ENCODE assay signal across 8 cellular contexts in genomic region chr1:113389356-113389952, GRCh38. TPM values are rescaled to one million over a fixed set of nuclear protein-coding genes. Genes with fewer than 3 reads are reported as not detected.
DNase-seq lines count a peak whose midpoint lies in the region; ATAC-seq and TF ChIP-seq lines count a peak whose summit lies in the region.

No MANE protein-coding gene starts in this region.

- no peak for TF ChIP-seq RAD21 in IMR-90 (IDR thresholded peaks at IDR 0.05; ENCODE audit: low read length)

- no peak for DNase-seq in A673 (ENCODE audit: low spot score)
- DNase-seq in IMR-90, result no peak
- DNase-seq in brain microvascular endothelial cell, result no peak
- DNase-seq in NCI-H2227 treated with DMSO at 0.1 percent for 48 hours (lab: John Stamatoyannopoulos, UW), result no peak
- no peak for DNase-seq in DMS153 treated with DMSO at 0.1 percent for 48 hours (lab: John Stamatoyannopoulos, UW; ENCODE audit: unreplicated experiment)

- ATAC-seq in IMR-90 (ENCODE audit: low read depth) (peak; percentile 0; the same call in 1 of the 2 replicates), HG03097 (IDR thresholded peaks at IDR 0.05; ENCODE audit: low FRiP score, unreplicated experiment) (no peak), GM18907 (IDR thresholded peaks at IDR 0.05; ENCODE audit: unreplicated experiment) (no peak)

- WGBS in IMR-90 (ENCODE audit: extremely low coverage in 2 of 2, insufficient read length in 1 of 2), 2 experiments, result 4% methylated on average over 5 of the region's 13 CpGs; no CpG with 5 or more reads in 1 of the 2 experiments

- H3K56ac ChIP-seq in IMR-90 (ENCODE audit: extremely low read depth, insufficient read depth, low read length), result peak overlapping the region; percentile 49; the same call in 1 of the 2 replicates

- peaks cover 12 to 13% of the 10 kb centered on the region in 2 experiments for H3K79me1 ChIP-seq in IMR-90 (ENCODE audit: low read depth in 1 of 2, low read length in 2 of 2)

- no peak overlapping the region for H2AK5ac ChIP-seq in IMR-90 (ENCODE audit: low read depth, low read length)

- peak overlapping the region; percentile 4 for H2BK5ac ChIP-seq in IMR-90 (ENCODE audit: low read depth, low read length, poor library complexity, severe bottlenecking)

- no peak overlapping the region; the same call in 1 of the 2 replicates for H2BK120ac ChIP-seq in IMR-90 (ENCODE audit: low read depth, low read length)

- POLR2A ChIA-PET in A673 (lab: Charles Lee; ENCODE audit: low non-redundant PET), result no interaction called here
- POLR2A ChIA-PET in IMR-90 (lab: Charles Lee; ENCODE audit: unreplicated experiment), result no interaction called here

- CTCF ChIA-PET in A673 (lab: Charles Lee) (no interaction called here), IMR-90 (lab: Yijun Ruan, JAX) (interaction anchor here (0.7 to 1.3 kb wide), 2 partner anchors 51 to 129 kb away, joined by 3 to 4 read pairs; no protein-coding TSS in a partner anchor)

- H4K5ac ChIP-seq in IMR-90 (ENCODE audit: low read depth, low read length), result no peak overlapping the region

- H3K9me3 ChIP-seq in A673 (ENCODE audit: low read depth, low read length, poor library complexity, severe bottlenecking), result no peaks in the 10 kb centered on the region
- peaks cover 2% of the 10 kb centered on the region; the same call in 1 of the 2 replicates for H3K9me3 ChIP-seq in IMR-90 (ENCODE audit: control insufficient read depth, insufficient read depth, low read length)
- H3K9me3 ChIP-seq in mononuclear cell (ENCODE audit: low read depth, low read length), result no peaks in the 10 kb centered on the region

- H3K23ac ChIP-seq in IMR-90 (ENCODE audit: low read depth, low read length), result peak overlapping the region; percentile 82

- H3K14ac ChIP-seq in IMR-90 (replicated peaks; ENCODE audit: low read depth, low read length), result peak overlapping the region; percentile 70; the same call in 1 of the 2 replicates

- H3K4me1 ChIP-seq in A673 (ENCODE audit: insufficient read depth, low read length, poor library complexity, severe bottlenecking) (peaks cover 8% of the 10 kb centered on the region), IMR-90 (ENCODE audit: control insufficient read depth, insufficient read depth, low read length) (peaks cover 6% of the 10 kb centered on the region), mononuclear cell (ENCODE audit: insufficient read depth, low read length) (peaks cover 19% of the 10 kb centered on the region)

- H2BK20ac ChIP-seq in IMR-90 (ENCODE audit: low read depth, low read length), result no peak overlapping the region

- no peak for TF ChIP-seq CTCF in A673 (conservative IDR thresholded peaks at IDR 0.05; ENCODE audit: low read depth, low read length)
- no peak for TF ChIP-seq CTCF in IMR-90 (conservative IDR thresholded peaks at IDR 0.05; ENCODE audit: low read depth, low read length)
- no peak for TF ChIP-seq CTCF in brain microvascular endothelial cell (IDR thresholded peaks at IDR 0.05; ENCODE audit: low read depth, low read length, missing control alignments)

- H3K36me3 ChIP-seq in A673 (ENCODE audit: insufficient read depth, low read length, poor library complexity, severe bottlenecking), result no peaks in the 10 kb centered on the region
- H3K36me3 ChIP-seq in IMR-90 (ENCODE audit: control insufficient read depth, insufficient read depth, low read length), result no peaks in the 10 kb centered on the region
- H3K36me3 ChIP-seq in brain microvascular endothelial cell (replicated peaks), result no peaks in the 10 kb centered on the region

- no peak overlapping the region for H2AK9ac ChIP-seq in IMR-90 (replicated peaks; ENCODE audit: low read depth, low read length, poor library complexity)

- peak overlapping the region; percentile 88 for H3K4me3 ChIP-seq in A673 (ENCODE audit: low read depth, low read length, poor library complexity, severe bottlenecking)
- peak overlapping the region; percentile 72 for H3K4me3 ChIP-seq in IMR-90 (ENCODE audit: insufficient read depth, low read depth, low read length)
- peak overlapping the region; percentile 66 for H3K4me3 ChIP-seq in brain microvascular endothelial cell (ENCODE audit: low read depth, low read length)
- peak overlapping the region; percentile 77 for H3K4me3 ChIP-seq in mononuclear cell (ENCODE audit: low read length)

- H3K9ac ChIP-seq in IMR-90 (ENCODE audit: low read depth, low read length), result peak overlapping the region; percentile 48

- peaks cover 33% of the 10 kb centered on the region for H3K27me3 ChIP-seq in A673 (replicated peaks; ENCODE audit: insufficient read depth, low read depth, low read length, poor library complexity)
- no peaks in the 10 kb centered on the region for H3K27me3 ChIP-seq in IMR-90 (ENCODE audit: control insufficient read depth, insufficient read depth, low read length)
- H3K27me3 ChIP-seq in brain microvascular endothelial cell (replicated peaks), result no peaks in the 10 kb centered on the region
- H3K27me3 ChIP-seq in mononuclear cell (ENCODE audit: insufficient read depth, low read length), result peaks cover 41% of the 10 kb centered on the region

- H3K9me1 ChIP-seq in IMR-90 (ENCODE audit: insufficient read depth, low read length), result no peaks in the 10 kb centered on the region

- H4K91ac ChIP-seq in IMR-90 (ENCODE audit: insufficient read depth, low read depth, low read length), result no peak overlapping the region

- H3K27ac ChIP-seq in A673 (ENCODE audit: low read depth, low read length, poor library complexity, severe bottlenecking) (no peak overlapping the region), IMR-90 (ENCODE audit: insufficient read depth, low read length) (peak overlapping the region; percentile 5), brain microvascular endothelial cell (peak overlapping the region; percentile 54)

- peak overlapping the region; percentile 88 for H2AFZ ChIP-seq in IMR-90 (replicated peaks; ENCODE audit: low read length, poor library complexity)

- H4K20me1 ChIP-seq in IMR-90 (ENCODE audit: insufficient read depth, low read length), result peaks cover 5% of the 10 kb centered on the region; the same call in 1 of the 2 replicates

- peak overlapping the region; percentile 98 for H3K4me2 ChIP-seq in IMR-90 (ENCODE audit: low read depth, low read length)

- no peak overlapping the region for H2BK15ac ChIP-seq in IMR-90 (ENCODE audit: low read depth, low read length)

- TF ChIP-seq POLR2A in IMR-90 (IDR thresholded peaks at IDR 0.05; ENCODE audit: low read depth, low read length), result no peak

- no peak overlapping the region; the same call in 1 of the 2 replicates for H3K4ac ChIP-seq in IMR-90 (ENCODE audit: low read depth, low read length)

- dilution Hi-C loops in IMR-90 (cut with HindIII; ENCODE audit: low sequenced_read_pairs, unreplicated experiment), result no loop called here

- no peak overlapping the region for H3K18ac ChIP-seq in IMR-90 (ENCODE audit: low read depth, low read length)

- intact Hi-C loops in A673 (cut with micrococcal nuclease; ENCODE audit: unreplicated experiment) (no loop called here), IMR-90 (cut with micrococcal nuclease) (no loop called here)

- in situ Hi-C loops in IMR-90 (cut with MboI; ENCODE audit: low sequenced_read_pairs) (loop anchor here (10.0 kb wide), 2 partner anchors 65 to 265 kb away; no protein-coding TSS in a partner anchor), brain microvascular endothelial cell (cut with HindIII; ENCODE audit: low pct_ligation_motif_present, low sequenced_read_pairs) (no loop called here)

- BruUV-seq in A673 (replicated peaks; lab: Mats Ljungman, UMichigan), result no TSS peak
- BruUV-seq in IMR-90 (replicated peaks; lab: Mats Ljungman, UMichigan), result no TSS peak

- H4K8ac ChIP-seq in IMR-90 (ENCODE audit: low read depth in 2 of 2, low read length in 2 of 2), result peak overlapping the region in 1 of 2 experiments; percentile 25; a peak in 1 of 4 replicates

TF ChIP-seq in IMR-90, 13 proteins besides CTCF, POLR2A, EP300 and RAD21:
- no peak for TF ChIP-seq CEBPB (IDR thresholded peaks at IDR 0.05; ENCODE audit: low read depth, low read length)
- TF ChIP-seq NFE2L2 (IDR thresholded peaks at IDR 0.05; ENCODE audit: low read depth, low read length), result no peak
- no peak for TF ChIP-seq SMC3 (IDR thresholded peaks at IDR 0.05; ENCODE audit: low read depth, low read length)
- no peak for TF ChIP-seq RCOR1 (IDR thresholded peaks at IDR 0.05; ENCODE audit: insufficient replicate concordance, low read length)
- no peak for TF ChIP-seq MAFK (IDR thresholded peaks at IDR 0.05; ENCODE audit: low read depth, low read length)
- TF ChIP-seq BHLHE40 (IDR thresholded peaks at IDR 0.05; ENCODE audit: low read depth, low read length), result no peak
- no peak for TF ChIP-seq MXI1 (IDR thresholded peaks at IDR 0.05; ENCODE audit: borderline replicate concordance, low read depth, low read length)
- TF ChIP-seq, protein P1, sequence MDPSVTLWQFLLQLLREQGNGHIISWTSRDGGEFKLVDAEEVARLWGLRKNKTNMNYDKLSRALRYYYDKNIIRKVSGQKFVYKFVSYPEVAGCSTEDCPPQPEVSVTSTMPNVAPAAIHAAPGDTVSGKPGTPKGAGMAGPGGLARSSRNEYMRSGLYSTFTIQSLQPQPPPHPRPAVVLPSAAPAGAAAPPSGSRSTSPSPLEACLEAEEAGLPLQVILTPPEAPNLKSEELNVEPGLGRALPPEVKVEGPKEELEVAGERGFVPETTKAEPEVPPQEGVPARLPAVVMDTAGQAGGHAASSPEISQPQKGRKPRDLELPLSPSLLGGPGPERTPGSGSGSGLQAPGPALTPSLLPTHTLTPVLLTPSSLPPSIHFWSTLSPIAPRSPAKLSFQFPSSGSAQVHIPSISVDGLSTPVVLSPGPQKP (IDR thresholded peaks at IDR 0.05; ENCODE audit: borderline replicate concordance, low read depth, low read length), result no peak
- no peak for TF ChIP-seq CHD1 (IDR thresholded peaks at IDR 0.05; ENCODE audit: low read depth, low read length)
- no peak for TF ChIP-seq MAZ (IDR thresholded peaks at IDR 0.05; ENCODE audit: borderline replicate concordance, low read depth, low read length)
- TF ChIP-seq RFX5 (IDR thresholded peaks at IDR 0.05; ENCODE audit: low read depth, low read length), result no peak
- TF ChIP-seq FOS (IDR thresholded peaks at IDR 0.05; ENCODE audit: low read depth, low read length), result no peak
- TF ChIP-seq, protein P2, sequence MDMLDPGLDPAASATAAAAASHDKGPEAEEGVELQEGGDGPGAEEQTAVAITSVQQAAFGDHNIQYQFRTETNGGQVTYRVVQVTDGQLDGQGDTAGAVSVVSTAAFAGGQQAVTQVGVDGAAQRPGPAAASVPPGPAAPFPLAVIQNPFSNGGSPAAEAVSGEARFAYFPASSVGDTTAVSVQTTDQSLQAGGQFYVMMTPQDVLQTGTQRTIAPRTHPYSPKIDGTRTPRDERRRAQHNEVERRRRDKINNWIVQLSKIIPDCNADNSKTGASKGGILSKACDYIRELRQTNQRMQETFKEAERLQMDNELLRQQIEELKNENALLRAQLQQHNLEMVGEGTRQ (IDR thresholded peaks at IDR 0.05; ENCODE audit: low read depth, low read length), result no peak

RNA-seq across cellular contexts. Expression of gene MAGI3, which starts 0.9 kb away (rescaled TPM):
- total RNA-seq in A673 (2021) (5.1 and 5.6 TPM in 2 replicates), IMR-90 (2012; rRNA removed) (8.8 and 9.2 TPM in 2 replicates), mononuclear cell (4.1 TPM)
- polyA plus RNA-seq in IMR-90 (2012; rRNA removed), result 2.4 and 2.5 TPM in 2 replicates
- 0.75 and 0.86 TPM in 2 replicates for polyA plus RNA-seq in IMR-90 (2012; cell fraction: cytosol; rRNA removed)
- polyA plus RNA-seq in IMR-90 (2012; cell fraction: nucleus; rRNA removed; ENCODE audit: low replicate concordance), result 1.2 and 4.5 TPM in 2 replicates
